9 cellular contexts compared by ENCODE assay signal in the genomic region with DNA sequence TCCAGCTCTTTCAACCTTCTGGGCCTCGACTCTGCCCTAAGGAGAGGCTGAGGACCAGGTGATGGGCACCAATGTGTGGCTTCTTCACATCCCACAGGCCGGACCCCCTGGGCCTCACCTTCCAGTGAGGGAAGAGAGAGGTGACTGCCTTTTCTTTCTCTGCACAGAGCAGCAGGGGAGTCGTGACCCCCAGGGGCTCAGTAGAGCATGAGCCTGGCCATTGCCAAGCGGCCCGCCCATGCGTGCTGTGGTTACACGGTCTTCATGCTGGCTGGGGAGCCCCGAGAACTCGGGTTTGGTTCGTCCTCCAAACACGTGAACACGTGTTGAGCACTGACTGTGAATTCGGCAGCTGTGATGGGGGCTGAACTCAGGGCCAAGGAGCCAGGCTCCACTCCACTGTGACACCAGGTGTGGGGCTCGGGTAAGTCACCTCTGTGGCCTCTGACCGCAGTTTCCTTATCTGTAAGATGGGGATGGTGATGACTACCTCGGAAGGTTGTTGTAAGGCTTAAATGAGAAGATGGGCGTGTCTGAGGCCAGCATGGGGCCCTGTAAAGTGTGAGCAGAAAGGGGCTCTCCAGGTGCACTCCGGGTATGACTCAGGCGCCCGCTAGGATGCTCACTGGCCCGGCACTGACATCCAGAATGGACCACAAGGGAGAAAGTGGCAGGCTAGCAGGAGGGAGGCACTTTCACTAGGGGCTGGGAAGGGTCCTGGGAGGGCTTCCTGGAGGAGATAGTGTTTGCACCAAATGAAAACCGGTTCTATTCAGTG. TPM values are rescaled to one million over a fixed set of nuclear protein-coding genes. Genes with fewer than 3 reads are reported as not detected.
DNase-seq lines count a peak whose midpoint lies in the region; ATAC-seq, FAIRE-seq and TF ChIP-seq lines count a peak whose summit lies in the region.
"Had no signal": no experiment of that assay in that cellular context is flagged by ENCODE, and none has a peak within 500 bp of the region (broad histone marks: within the 10 kb centered on the region; RNA-seq: fewer than 3 reads in every experiment).

No MANE protein-coding gene starts in this region.

- peak; percentile 31 for DNase-seq in RCC 7860 (ENCODE audit: low spot score)
- DNase-seq in central memory CD8-positive, alpha-beta T cell (ENCODE audit: low spot score in 2 of 2), result peak; percentile 33 to 62
- DNase-seq in omental fat pad (ENCODE audit: low spot score), result no peak
- no peak for DNase-seq in Right ventricle myocardium inferior (ENCODE audit: missing footprints)
- DNase-seq in stomach, result no peak
- DNase-seq in ascending aorta (ENCODE audit: low spot score in 2 of 2), result no peak

- H3K4me1 ChIP-seq in stomach, result no peaks in the 10 kb centered on the region
- H3K4me1 ChIP-seq in ascending aorta, result no peaks in the 10 kb centered on the region

- intact Hi-C loops in Right ventricle myocardium inferior (cut with DNase I), result no loop called here
- intact Hi-C loops in stomach (cut with DNase I; ENCODE audit: low total_unique reads), result no loop called here
- intact Hi-C loops in ascending aorta (cut with DNase I), result no loop called here

- peak overlapping the region; percentile 49 for H3K27ac Mint-ChIP-seq in central memory CD8-positive, alpha-beta T cell (ENCODE audit: low read depth)

- peak overlapping the region; percentile 18 for H3K4me3 Mint-ChIP-seq in central memory CD8-positive, alpha-beta T cell

- ATAC-seq in GM21825 (IDR thresholded peaks at IDR 0.05; ENCODE audit: unreplicated experiment), result peak; percentile 86
- ATAC-seq in central memory CD8-positive, alpha-beta T cell (replicated peaks; ENCODE audit: extremely low read depth, poor library complexity, severe bottlenecking), result peak; percentile 90
- ATAC-seq in omental fat pad (ENCODE audit: low FRiP score), result no peak
- no peak for ATAC-seq in Right ventricle myocardium inferior

- TF ChIP-seq POLR2A in stomach (IDR thresholded peaks at IDR 0.05), result no peak

- no peak for FAIRE-seq in RCC 7860 (lab: Jason Lieb, UNC)
- FAIRE-seq: endothelial cell of umbilical vein had no signal

- no peaks in the 10 kb centered on the region for H3K27me3 ChIP-seq in stomach
- no peaks in the 10 kb centered on the region for H3K27me3 ChIP-seq in ascending aorta

- no peaks in the 10 kb centered on the region for H3K9me3 Mint-ChIP-seq in central memory CD8-positive, alpha-beta T cell

- TF ChIP-seq CTCF in GM12875 (IDR thresholded peaks at IDR 0.05; ENCODE audit: borderline replicate concordance, insufficient read depth, low read depth, low read length) (no peak), omental fat pad (IDR thresholded peaks at IDR 0.05) (no peak), stomach (IDR thresholded peaks at IDR 0.05) (no peak), ascending aorta (IDR thresholded peaks at IDR 0.05) (no peak)

- H3K27me3 Mint-ChIP-seq in central memory CD8-positive, alpha-beta T cell, result no peaks in the 10 kb centered on the region

- H3K9me3 ChIP-seq in stomach, result no peaks in the 10 kb centered on the region
- no peaks in the 10 kb centered on the region for H3K9me3 ChIP-seq in ascending aorta

- TF ChIP-seq EP300 in stomach (IDR thresholded peaks at IDR 0.05), result no peak

- H3K36me3 ChIP-seq in stomach, result no peaks in the 10 kb centered on the region
- H3K36me3 ChIP-seq in ascending aorta, result no peaks in the 10 kb centered on the region

- H3K4me3 ChIP-seq in GM12875 (ENCODE audit: low read depth, low read length) (peak overlapping the region; percentile 67), stomach (no peak overlapping the region), ascending aorta (no peak overlapping the region)

- no peak overlapping the region for H3K27ac ChIP-seq in stomach
- H3K27ac ChIP-seq in ascending aorta, result no peak overlapping the region

- peaks cover 9% of the 10 kb centered on the region for H3K4me1 Mint-ChIP-seq in central memory CD8-positive, alpha-beta T cell

- 72 to 85% (median 77%) methylated on average over 18 to 22 of the region's 22 CpGs for WGBS in stomach, 5 donors

- H3K36me3 Mint-ChIP-seq in central memory CD8-positive, alpha-beta T cell (ENCODE audit: insufficient read depth), result peaks cover 5% of the 10 kb centered on the region

RNA-seq across cellular contexts. Expression of gene GRHPR, which starts 13.4 kb away (rescaled TPM):
- total RNA-seq in omental fat pad (100 to 1,000 TPM in 3 of 4 donors, 10 to 100 TPM in 1; 92.8 to 162 (median 142) TPM), Right ventricle myocardium inferior (111 TPM), stomach (100 to 1,000 TPM in 1 of 5 donors, 10 to 100 TPM in 4; 48.7 to 107 (median 76.8) TPM), ascending aorta (131 TPM)
- 100 to 1,000 TPM in 1 of 3 donors, 10 to 100 TPM in 2; 76.3 to 111 (median 86.0) TPM for polyA plus RNA-seq in stomach

RNA-seq across cellular contexts. Expression of gene ZBTB5, which starts 56.1 kb away (rescaled TPM):
- total RNA-seq in omental fat pad, result 1 to 10 TPM; 7.4 to 8.7 (median 7.8) TPM
- 5.1 TPM for total RNA-seq in Right ventricle myocardium inferior
- 10 to 100 TPM in 3 of 5 donors, 1 to 10 TPM in 1, not detected in 1; 6.7 to 16.5 (median 13.8) TPM for total RNA-seq in stomach
- polyA plus RNA-seq in stomach, result 1 to 10 TPM; 2.2 to 3.9 (median 2.6) TPM
- total RNA-seq in ascending aorta, result 3.4 TPM

Comparison
In these comparisons a context has a peak if more than half of its experiments do, and no peak if none do; other contexts are left out.
1. ATAC-seq: peak in GM21825 (single experiment) and central memory CD8-positive, alpha-beta T cell (single experiment); none in omental fat pad (single experiment) and Right ventricle myocardium inferior (single experiment).
2. DNase-seq: peak in RCC 7860 (single experiment) and central memory CD8-positive, alpha-beta T cell (2 of 2); none in omental fat pad (single experiment), Right ventricle myocardium inferior (single experiment), stomach (single experiment) and ascending aorta (0 of 2).